In genomic region chr12:86741531-86741930, GRCh38 we compare ENCODE assay signal across 15 cellular contexts.
DNase-seq lines count a peak whose midpoint lies in the region; ATAC-seq and TF ChIP-seq lines count a peak whose summit lies in the region.
"Had no signal": no experiment of that assay in that cellular context is flagged by ENCODE, and none has a peak within 500 bp of the region (broad histone marks: within the 10 kb centered on the region; RNA-seq: fewer than 3 reads in every experiment).

No MANE protein-coding gene starts in this region.

- DNase-seq in NCI-H82 (lab: John Stamatoyannopoulos, UW) (peak; percentile 18), NCI-H82 treated with DMSO at 0.1 percent for 48 hours (lab: John Stamatoyannopoulos, UW; ENCODE audit: unreplicated experiment) (no peak), adipocyte (ENCODE audit: low read depth) (peak; percentile 14), kidney glomerular epithelial cell (lab: John Stamatoyannopoulos, UW) (peak; percentile 4), posterior cingulate gyrus (no peak), AG08395 (ENCODE audit: low spot score) (no peak), breast epithelium (ENCODE audit: low spot score in 2 of 2) (no peak)
- DNase-seq: BE2C; Caco-2; CD8-positive, alpha-beta T cell; DMS53; KG1 had no signal

- no peak for TF ChIP-seq CTCF in breast epithelium (IDR thresholded peaks at IDR 0.05)

- no peak for TF ChIP-seq POLR2A in breast epithelium (IDR thresholded peaks at IDR 0.05)

- no peaks in the 10 kb centered on the region for H3K4me1 ChIP-seq in adipocyte (ENCODE audit: control insufficient read depth, insufficient read depth, low read length)
- no peaks in the 10 kb centered on the region for H3K4me1 ChIP-seq in breast epithelium
- H3K4me1 ChIP-seq: BE2C, Caco-2 had no signal

- H3K9ac ChIP-seq in adipocyte (ENCODE audit: low read length): no peak overlapping the region

- ATAC-seq in HG03175 (IDR thresholded peaks at IDR 0.05; ENCODE audit: unreplicated experiment): no peak
- ATAC-seq: CD8-positive, alpha-beta T cell had no signal

- H3K9me3 ChIP-seq in adipocyte (ENCODE audit: control insufficient read depth, low read length) (no peaks in the 10 kb centered on the region), breast epithelium (no peaks in the 10 kb centered on the region)
- H3K9me3 ChIP-seq: BE2C, Caco-2 had no signal

- H3K4me3 ChIP-seq in adipocyte (ENCODE audit: low read length) (no peak overlapping the region), breast epithelium (no peak overlapping the region)

- no peak overlapping the region for H3K27ac ChIP-seq in breast epithelium
- H3K27ac ChIP-seq: 22Rv1, C4-2B had no signal

- H3K36me3 ChIP-seq in adipocyte (ENCODE audit: control insufficient read depth, insufficient read depth, low read length, severe bottlenecking): no peaks in the 10 kb centered on the region
- no peaks in the 10 kb centered on the region for H3K36me3 ChIP-seq in breast epithelium
- H3K36me3 ChIP-seq: BE2C had no signal

- intact Hi-C loops in posterior cingulate gyrus (cut with DNase I) (no loop called here), breast epithelium (cut with DNase I; ENCODE audit: low total_unique reads) (no loop called here)

- no peaks in the 10 kb centered on the region for H3K27me3 ChIP-seq in adipocyte (replicated peaks; ENCODE audit: control insufficient read depth, insufficient read depth, low read length)
- H3K27me3 ChIP-seq in breast epithelium: no peaks in the 10 kb centered on the region
- H3K27me3 ChIP-seq: BE2C had no signal

Comparison
In these comparisons a context has a peak if more than half of its experiments do, and no peak if none do; other contexts are left out.
1. DNase-seq: peak in NCI-H82 (single experiment), adipocyte (single experiment) and kidney glomerular epithelial cell (single experiment); none in NCI-H82 treated with DMSO at 0.1 percent for 48 hours (single experiment), posterior cingulate gyrus (0 of 10), AG08395 (single experiment) and breast epithelium (0 of 2).